Comparison of ENCODE assay signal across 23 cellular contexts in the genomic region with DNA sequence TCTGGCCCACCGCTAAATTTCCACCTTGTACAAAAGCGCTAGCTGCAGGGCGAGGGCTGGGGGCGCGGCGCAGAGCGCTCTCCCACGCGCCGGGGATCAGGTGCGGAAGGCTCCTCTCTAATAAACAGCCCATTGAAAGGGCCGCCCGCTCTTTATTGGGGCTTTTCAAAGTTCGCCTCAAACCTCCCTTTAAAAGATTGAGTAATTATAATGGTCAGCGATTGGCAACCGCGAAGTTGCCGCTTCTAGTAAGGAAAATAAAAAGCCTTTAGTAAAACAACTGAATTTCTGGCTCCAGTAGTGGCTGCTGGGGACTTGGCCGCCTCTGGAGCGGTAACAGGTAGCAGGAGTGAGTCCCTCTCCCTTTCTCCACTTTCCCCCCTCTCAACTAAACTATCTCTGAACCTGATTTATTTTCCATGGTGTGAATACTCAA. TPM values are rescaled to one million over a fixed set of nuclear protein-coding genes. Genes with fewer than 3 reads are reported as not detected.
DNase-seq lines count a peak whose midpoint lies in the region; FAIRE-seq and TF ChIP-seq lines count a peak whose summit lies in the region.
"Had no signal": no experiment of that assay in that cellular context is flagged by ENCODE, and none has a peak within 500 bp of the region (broad histone marks: within the 10 kb centered on the region; RNA-seq: fewer than 3 reads in every experiment).

No MANE protein-coding gene starts in this region.

- no peak overlapping the region for H3K27ac Mint-ChIP-seq in T-helper 2 cell treated with Interferon-gamma antibody and Interleukin-4, amounts not matched to agents 5 μg/mL and 100 μg/mL, for 36 hours
- no peak overlapping the region for H3K27ac Mint-ChIP-seq in progenitor cell of endocrine pancreas
- H3K27ac Mint-ChIP-seq: HFFc6 had no signal

- FAIRE-seq in GM12892 (lab: Jason Lieb, UNC), result no peak
- FAIRE-seq: pancreas had no signal

- no peak for DNase-seq in T-helper 2 cell treated with Interferon-gamma antibody and Interleukin-4, amounts not matched to agents 5 μg/mL and 100 μg/mL, for 36 hours (ENCODE audit: low spot score)
- no peak for DNase-seq in T-helper 2 cell
- peak; percentile 46 for DNase-seq in H7
- DNase-seq in dorsolateral prefrontal cortex, result peak in 1 of 10 donors; percentile 52
- DNase-seq in progenitor cell of endocrine pancreas (ENCODE audit: low spot score, unreplicated experiment), result no peak
- no peak for DNase-seq in GM12892 (ENCODE audit: insufficient read length)
- DNase-seq in GM19238 (ENCODE audit: insufficient read length, low spot score), result no peak
- DNase-seq: activated CD4-positive, alpha-beta T cell treated with anti-CD3 and anti-CD28 coated beads, Interleukin-2, amount 50 U/mL, for 1 hour; activated gamma-delta T cell; activated T-cell treated with anti-CD3 and anti-CD28 coated beads for 4 hours; colonic mucosa; HFFc6; left colon; mesendoderm; pancreas; Right ventricle myocardium superior had no signal

- TF ChIP-seq POLR2A in GM12892 (IDR thresholded peaks at IDR 0.05; ENCODE audit: low read depth, low read length), result no peak

- peaks cover 84% of the 10 kb centered on the region for H3K27me3 Mint-ChIP-seq in T-helper 2 cell treated with Interferon-gamma antibody and Interleukin-4, amounts not matched to agents 5 μg/mL and 100 μg/mL, for 36 hours (ENCODE audit: low read depth)
- peaks cover 89% of the 10 kb centered on the region for H3K27me3 Mint-ChIP-seq in progenitor cell of endocrine pancreas

- H3K27me3 ChIP-seq in H7 (ENCODE audit: control insufficient read depth, insufficient read depth, low read length) (peaks cover 97% of the 10 kb centered on the region), dorsolateral prefrontal cortex (peaks cover 20 to 100% (median 85%) of the 10 kb centered on the region in 45 donors)

- H3K4me3 Mint-ChIP-seq in T-helper 2 cell treated with Interferon-gamma antibody and Interleukin-4, amounts not matched to agents 5 μg/mL and 100 μg/mL, for 36 hours, result peak overlapping the region; percentile 12
- H3K4me3 Mint-ChIP-seq in progenitor cell of endocrine pancreas (ENCODE audit: low read depth), result peak overlapping the region; percentile 69
- H3K4me3 Mint-ChIP-seq: HFFc6 had no signal

- peak overlapping the region in 8 of 59 donors; percentile 1 to 82 (median 9) for H3K27ac ChIP-seq in dorsolateral prefrontal cortex
- H3K27ac ChIP-seq: breast epithelium, colonic mucosa, KMS-11, pancreas had no signal

- no peaks in the 10 kb centered on the region for H3K36me3 ChIP-seq in H7 (replicated peaks; ENCODE audit: control insufficient read depth, insufficient read depth, low read length)
- H3K36me3 ChIP-seq: breast epithelium, colonic mucosa, pancreas had no signal

- H3K36me3 Mint-ChIP-seq in T-helper 2 cell treated with Interferon-gamma antibody and Interleukin-4, amounts not matched to agents 5 μg/mL and 100 μg/mL, for 36 hours (ENCODE audit: low read depth), result peaks cover 1% of the 10 kb centered on the region
- H3K36me3 Mint-ChIP-seq in progenitor cell of endocrine pancreas (ENCODE audit: insufficient read depth), result peaks cover 1% of the 10 kb centered on the region

- H3K4me3 ChIP-seq in H7 (ENCODE audit: insufficient read depth, low read depth, low read length) (no peak overlapping the region), dorsolateral prefrontal cortex (peak overlapping the region in 53 of 59 donors; percentile 0 to 61 (median 42))
- H3K4me3 ChIP-seq: colonic mucosa had no signal

- peaks cover 33% of the 10 kb centered on the region for H3K4me1 Mint-ChIP-seq in T-helper 2 cell treated with Interferon-gamma antibody and Interleukin-4, amounts not matched to agents 5 μg/mL and 100 μg/mL, for 36 hours (ENCODE audit: low read depth)
- peaks cover 1% of the 10 kb centered on the region for H3K4me1 Mint-ChIP-seq in progenitor cell of endocrine pancreas (ENCODE audit: low read depth)

- TF ChIP-seq CTCF in dorsolateral prefrontal cortex (IDR thresholded peaks at IDR 0.05 in 54 of 56, conservative IDR thresholded peaks at IDR 0.05 in 2 of 56; ENCODE audit: low read depth in 1 of 56, partially characterized antibody in 56 of 56) (no peak), progenitor cell of endocrine pancreas (IDR thresholded peaks at IDR 0.05; ENCODE audit: unreplicated experiment) (no peak)

- intact Hi-C loops in dorsolateral prefrontal cortex (cut with DNase I), result no loop called here

- H3K9me3 Mint-ChIP-seq in T-helper 2 cell treated with Interferon-gamma antibody and Interleukin-4, amounts not matched to agents 5 μg/mL and 100 μg/mL, for 36 hours, result peaks cover 5% of the 10 kb centered on the region
- no peaks in the 10 kb centered on the region for H3K9me3 Mint-ChIP-seq in progenitor cell of endocrine pancreas (ENCODE audit: low read depth)

RNA-seq across cellular contexts. Expression of gene NEUROD1, which starts 0.8 kb away (rescaled TPM):
- total RNA-seq in H7 (2014; rRNA removed; shearing (Covaris generic)), result 0.04 TPM in 1 of 2 replicates, not detected in the other
- total RNA-seq in dorsolateral prefrontal cortex, result 10 to 100 TPM in 7 of 120 experiments, 1 to 10 TPM in 112, under 1 TPM in 1; 0.58 to 12.2 (median 4.1) TPM
- 28.6 and 33.3 TPM in 2 replicates for total RNA-seq in progenitor cell of endocrine pancreas
- not detected for polyA plus RNA-seq in GM12892 (2012; ENCODE audit: missing spikeins)
- total RNA-seq: breast epithelium, glomerular endothelial cell, HFFc6, Right ventricle myocardium superior, subcutaneous adipose tissue, ureter had no signal
- polyA plus RNA-seq: AG04450, CD14-positive monocyte had no signal

RNA-seq across cellular contexts. Expression of gene CERKL, which starts 22.7 kb away (rescaled TPM):
- 0.14 and 0.15 TPM in 2 replicates for total RNA-seq in H7 (2014; rRNA removed; shearing (Covaris generic))
- total RNA-seq in dorsolateral prefrontal cortex (1 to 10 TPM in 108 of 120 experiments, under 1 TPM in 12; 0.40 to 6.9 (median 2.1) TPM), progenitor cell of endocrine pancreas (2.6 and 2.9 TPM in 2 replicates)
- polyA plus RNA-seq in GM12892 (2012; ENCODE audit: missing spikeins), result 8.4 TPM
- total RNA-seq: glomerular endothelial cell, Right ventricle myocardium superior, subcutaneous adipose tissue had no signal
